In genomic region chr6:84220809-84221409, GRCh38 we compare ENCODE assay signal across 9 cellular contexts. TPM values are rescaled to one million over a fixed set of nuclear protein-coding genes. Genes with fewer than 3 reads are reported as not detected.
DNase-seq lines count a peak whose midpoint lies in the region; TF ChIP-seq lines count a peak whose summit lies in the region.
"Had no signal": no experiment of that assay in that cellular context is flagged by ENCODE, and none has a peak within 500 bp of the region (broad histone marks: within the 10 kb centered on the region; RNA-seq: fewer than 3 reads in every experiment).

No MANE protein-coding gene starts in this region.

- H3K27ac Mint-ChIP-seq in activated T-cell treated with anti-CD3 and anti-CD28 coated beads, Interleukin-2, amount 50 U/mL, for 24 hours, result no peak overlapping the region

- H3K27ac ChIP-seq in prostate gland (no peak overlapping the region), thyroid gland (no peak overlapping the region)

- intact Hi-C loops in prostate gland (cut with DNase I) (loop anchor here (5.0 kb wide), 1 partner anchor 339 kb away; no protein-coding TSS in a partner anchor), thyroid gland (cut with DNase I) (loop anchor here (10.0 kb wide), 1 partner anchor 336 kb away; no protein-coding TSS in a partner anchor)

- DNase-seq in NCI-H1436 (lab: John Stamatoyannopoulos, UW) (peak; percentile 4), NCI-H1436 treated with DMSO at 0.1 percent for 48 hours (lab: John Stamatoyannopoulos, UW) (no peak), NCI-H128 (lab: John Stamatoyannopoulos, UW; ENCODE audit: unreplicated experiment) (peak; percentile 3), dermis microvascular lymphatic vessel endothelial cell (ENCODE audit: low read depth in 2 of 2) (peak; percentile 18 to 56), prostate gland (ENCODE audit: low spot score) (no peak), thyroid gland (no peak), ureter (ENCODE audit: low spot score) (no peak)
- no peak for DNase-seq in activated T-cell treated with anti-CD3 and anti-CD28 coated beads, Interleukin-2, amount 50 U/mL, for 24 hours
- DNase-seq: mucosa of descending colon had no signal

- H3K4me1 Mint-ChIP-seq in activated T-cell treated with anti-CD3 and anti-CD28 coated beads, Interleukin-2, amount 50 U/mL, for 24 hours (ENCODE audit: low read depth), result peaks cover 6% of the 10 kb centered on the region

- no peak for TF ChIP-seq POLR2A in prostate gland (IDR thresholded peaks at IDR 0.05)
- no peak for TF ChIP-seq POLR2A in thyroid gland (IDR thresholded peaks at IDR 0.05)

- TF ChIP-seq CTCF in prostate gland (IDR thresholded peaks at IDR 0.05), result peak; percentile 39 to 63 (median 52)
- peak in 3 of 6 experiments; percentile 28 to 47 (median 43) for TF ChIP-seq CTCF in thyroid gland (IDR thresholded peaks at IDR 0.05)

- H3K4me3 ChIP-seq in prostate gland, result no peak overlapping the region
- H3K4me3 ChIP-seq in thyroid gland (replicated peaks in 1 of 3), result no peak overlapping the region
- H3K4me3 ChIP-seq: mucosa of descending colon had no signal

- H3K36me3 ChIP-seq in prostate gland, result no peaks in the 10 kb centered on the region
- H3K36me3 ChIP-seq in thyroid gland, result no peaks in the 10 kb centered on the region

- WGBS in prostate gland, result 78% methylated on average over 3 of the region's 3 CpGs
- 82 to 86% methylated on average over 3 of the region's 3 CpGs for WGBS in thyroid gland, 2 donors

- no peaks in the 10 kb centered on the region for H3K9me3 Mint-ChIP-seq in activated T-cell treated with anti-CD3 and anti-CD28 coated beads, Interleukin-2, amount 50 U/mL, for 24 hours

- H3K27me3 Mint-ChIP-seq in activated T-cell treated with anti-CD3 and anti-CD28 coated beads, Interleukin-2, amount 50 U/mL, for 24 hours, result no peaks in the 10 kb centered on the region

- H3K27me3 ChIP-seq in prostate gland (replicated peaks; ENCODE audit: insufficient read depth) (no peaks in the 10 kb centered on the region), thyroid gland (no peaks in the 10 kb centered on the region)

- H3K36me3 Mint-ChIP-seq in activated T-cell treated with anti-CD3 and anti-CD28 coated beads, Interleukin-2, amount 50 U/mL, for 24 hours (ENCODE audit: low read depth), result peaks cover 2% of the 10 kb centered on the region

- H3K4me3 Mint-ChIP-seq in activated T-cell treated with anti-CD3 and anti-CD28 coated beads, Interleukin-2, amount 50 U/mL, for 24 hours, result no peak overlapping the region

- H3K9me3 ChIP-seq in prostate gland (no peaks in the 10 kb centered on the region), thyroid gland (no peaks in the 10 kb centered on the region)
- H3K9me3 ChIP-seq: mucosa of descending colon had no signal

- H3K4me1 ChIP-seq in prostate gland (replicated peaks) (no peaks in the 10 kb centered on the region), thyroid gland (peaks cover 0 to 7% of the 10 kb centered on the region in 2 donors)

RNA-seq across cellular contexts. Expression of gene CEP162, which starts 6.5 kb away (rescaled TPM):
- 2.9 and 3.6 TPM in 2 replicates for total RNA-seq in dermis microvascular lymphatic vessel endothelial cell
- 10 to 100 TPM in 1 of 2 donors, 1 to 10 TPM in 1; 4.5 to 13.1 TPM for total RNA-seq in prostate gland
- total RNA-seq in thyroid gland, result 10 to 100 TPM; 15.0 to 23.2 (median 18.5) TPM
- total RNA-seq in ureter, result 13.1 TPM

Comparison
In these comparisons a context has a peak if more than half of its experiments do, and no peak if none do; other contexts are left out.
1. DNase-seq: peak in NCI-H1436 (single experiment), NCI-H128 (single experiment) and dermis microvascular lymphatic vessel endothelial cell (2 of 2); none in NCI-H1436 treated with DMSO at 0.1 percent for 48 hours (single experiment), prostate gland (single experiment), activated T-cell treated with anti-CD3 and anti-CD28 coated beads, Interleukin-2, amount 50 U/mL, for 24 hours (single experiment), thyroid gland (0 of 2) and ureter (single experiment).